In the genomic region with DNA sequence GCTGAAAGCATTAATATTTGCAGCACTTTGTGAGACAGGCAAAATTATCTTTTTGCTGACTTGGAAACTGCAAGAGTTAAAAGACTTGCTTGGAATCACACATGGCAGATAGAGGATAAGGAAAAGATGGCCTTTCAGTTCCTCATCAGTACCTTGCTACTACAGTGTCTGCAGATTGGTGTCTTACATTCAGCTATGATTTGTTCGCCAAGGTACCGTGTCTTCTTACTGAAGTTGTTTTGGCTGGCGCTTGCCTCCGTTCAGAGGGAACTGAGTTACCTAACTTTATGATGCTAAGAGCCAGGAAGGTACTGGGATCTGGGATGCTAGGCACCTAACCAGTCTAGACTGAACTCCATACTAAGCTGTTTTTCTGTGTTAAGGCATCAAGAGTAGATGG, we compare ENCODE assay signal across 8 cellular contexts. TPM values are rescaled to one million over a fixed set of nuclear protein-coding genes. Genes with fewer than 3 reads are reported as not detected.
A peak's percentile ranks its signal among the peaks of the same experiment; 100 is the strongest.
DNase-seq lines count a peak whose midpoint lies in the region; ATAC-seq and TF ChIP-seq lines count a peak whose summit lies in the region.

No MANE protein-coding gene starts in this region.

- H3K27ac Mint-ChIP-seq in activated naive CD4-positive, alpha-beta T cell treated with anti-CD3 and anti-CD28 coated beads, Interleukin-2, amount 50 U/mL, for 24 hours = peak overlapping the region; percentile 80

- no peak for DNase-seq in activated naive CD4-positive, alpha-beta T cell (lab: John Stamatoyannopoulos, UW)
- DNase-seq in PC-3 (no peak), erythroblast (lab: John Stamatoyannopoulos, UW) (peak; percentile 11 to 27), gastrocnemius medialis (peak; percentile 72 to 82), SK-N-DZ (ENCODE audit: low spot score) (no peak)

- H3K27me3 ChIP-seq in PC-3 (ENCODE audit: low read length) = no peaks in the 10 kb centered on the region
- no peaks in the 10 kb centered on the region for H3K27me3 ChIP-seq in gastrocnemius medialis

- H3K4me3 Mint-ChIP-seq in activated naive CD4-positive, alpha-beta T cell treated with anti-CD3 and anti-CD28 coated beads, Interleukin-2, amount 50 U/mL, for 24 hours = peak overlapping the region; percentile 94

- H3K4me3 ChIP-seq in PC-3 (ENCODE audit: low read length) (peak overlapping the region; percentile 99), gastrocnemius medialis (peak overlapping the region; percentile 86 to 99 (median 90))

- H3K4me2 ChIP-seq in PC-3 (ENCODE audit: low read length) = peak overlapping the region; percentile 89

- H3K9ac ChIP-seq in PC-3 (ENCODE audit: low read length) = peak overlapping the region; percentile 97; the same call in 1 of the 2 replicates

- H3K27me3 Mint-ChIP-seq in activated naive CD4-positive, alpha-beta T cell treated with anti-CD3 and anti-CD28 coated beads, Interleukin-2, amount 50 U/mL, for 24 hours = no peaks in the 10 kb centered on the region

- BruUV-seq in PC-3 (replicated peaks; lab: Mats Ljungman, UMichigan) = no TSS peak

- H3K4me1 ChIP-seq in PC-3 (ENCODE audit: insufficient read depth, low read length) (peaks cover 16% of the 10 kb centered on the region), gastrocnemius medialis (peaks cover 57 to 67% of the 10 kb centered on the region in 2 donors)

- H3K9me3 Mint-ChIP-seq in activated naive CD4-positive, alpha-beta T cell treated with anti-CD3 and anti-CD28 coated beads, Interleukin-2, amount 50 U/mL, for 24 hours = no peaks in the 10 kb centered on the region

- H3K36me3 ChIP-seq in PC-3 (ENCODE audit: low read depth, low read length) (peaks cover 15% of the 10 kb centered on the region; the same call in 1 of the 2 replicates), gastrocnemius medialis (no peaks in the 10 kb centered on the region)

- H4K20me1 ChIP-seq in PC-3 (ENCODE audit: low read length) = peaks cover 49% of the 10 kb centered on the region

- TF ChIP-seq POLR2A in erythroblast (IDR thresholded peaks at IDR 0.05; ENCODE audit: low read length) = no peak
- TF ChIP-seq POLR2A in gastrocnemius medialis (IDR thresholded peaks at IDR 0.05) = no peak

- no peaks in the 10 kb centered on the region for H3K9me2 ChIP-seq in PC-3 (replicated peaks; ENCODE audit: low read length)

- intact Hi-C loops in PC-3 (cut with micrococcal nuclease) (no loop called here), gastrocnemius medialis (cut with DNase I; ENCODE audit: low total_unique reads) (no loop called here)

- H3K27ac ChIP-seq in PC-3 (ENCODE audit: low read length) (no peak overlapping the region), gastrocnemius medialis (peak overlapping the region; percentile 99 to 100 (median 99))

- no peaks in the 10 kb centered on the region for H3F3A ChIP-seq in PC-3 (ENCODE audit: low read length, unreplicated experiment)

- peaks cover 59% of the 10 kb centered on the region for H3K4me1 Mint-ChIP-seq in activated naive CD4-positive, alpha-beta T cell treated with anti-CD3 and anti-CD28 coated beads, Interleukin-2, amount 50 U/mL, for 24 hours

- in situ Hi-C loops in gastrocnemius medialis (cut with MboI; ENCODE audit: low sequenced_read_pairs in 4 of 4) = loop anchor here in 1 of 4 donors (5.0 kb wide), 1 partner anchor 63 kb away; a partner anchor contains a TSS

- H3K9me3 ChIP-seq in PC-3 (ENCODE audit: low read length) (no peaks in the 10 kb centered on the region), gastrocnemius medialis (no peaks in the 10 kb centered on the region)

- H2AFZ ChIP-seq in PC-3 (ENCODE audit: low read length) = no peak overlapping the region

- H3K79me2 ChIP-seq in PC-3 (ENCODE audit: low read length) = peaks cover 95% of the 10 kb centered on the region

- no peak for TF ChIP-seq CTCF in PC-3 (conservative IDR thresholded peaks at IDR 0.05; ENCODE audit: low read depth, low read length)
- no peak for TF ChIP-seq CTCF in gastrocnemius medialis (IDR thresholded peaks at IDR 0.05 in 4 of 5, conservative IDR thresholded peaks at IDR 0.05 in 1 of 5)

- POLR2A ChIA-PET in PC-3 (lab: Charles Lee; ENCODE audit: unreplicated experiment) = no interaction called here

- CTCF ChIA-PET in PC-3 (lab: Charles Lee) = no interaction called here

- no peak for ATAC-seq in PC-3
- peak; percentile 71 to 72 for ATAC-seq in gastrocnemius medialis
- no peak for ATAC-seq in GM21381 (IDR thresholded peaks at IDR 0.05; ENCODE audit: unreplicated experiment)
- ATAC-seq in HG02642 (IDR thresholded peaks at IDR 0.05; ENCODE audit: poor library complexity, unreplicated experiment) = no peak

- H3K36me3 Mint-ChIP-seq in activated naive CD4-positive, alpha-beta T cell treated with anti-CD3 and anti-CD28 coated beads, Interleukin-2, amount 50 U/mL, for 24 hours = peaks cover 5% of the 10 kb centered on the region

RNA-seq across cellular contexts. Expression of a gene that starts 2.3 kb away (rescaled TPM):
- total RNA-seq in PC-3 (2014; rRNA removed) (50.8 and 54.5 TPM in 2 replicates), gastrocnemius medialis (100 to 1,000 TPM; 147 to 238 (median 193) TPM)
- polyA plus RNA-seq in SK-N-DZ (2014; cell fraction: cytosol; rRNA removed) = 69.2 and 80.0 TPM in 2 replicates
- 55.7 and 72.7 TPM in 2 replicates for polyA plus RNA-seq in SK-N-DZ (2014; cell fraction: nucleus; rRNA removed)

RNA-seq across cellular contexts. Expression of a gene that starts 32.2 kb away (rescaled TPM):
- 29.0 and 36.0 TPM in 2 replicates for total RNA-seq in PC-3 (2014; rRNA removed)
- total RNA-seq in gastrocnemius medialis = 1 to 10 TPM in 2 of 4 donors, under 1 TPM in 2; 0.59 to 4.6 (median 2.4) TPM
- polyA plus RNA-seq in SK-N-DZ (2014; cell fraction: cytosol; rRNA removed) = 124 and 131 TPM in 2 replicates
- 75.1 and 90.2 TPM in 2 replicates for polyA plus RNA-seq in SK-N-DZ (2014; cell fraction: nucleus; rRNA removed)

RNA-seq across cellular contexts. Expression of a gene that starts 36.6 kb away (rescaled TPM):
- total RNA-seq in PC-3 (2014; rRNA removed) (69.5 and 78.2 TPM in 2 replicates), gastrocnemius medialis (over 10,000 TPM; 10,850 to 22,513 (median 13,452) TPM)
- 40.9 and 47.1 TPM in 2 replicates for polyA plus RNA-seq in SK-N-DZ (2014; cell fraction: cytosol; rRNA removed)
- polyA plus RNA-seq in SK-N-DZ (2014; cell fraction: nucleus; rRNA removed) = 10.8 and 11.8 TPM in 2 replicates

RNA-seq across cellular contexts. Expression of a gene that starts 59.8 kb away (rescaled TPM):
- total RNA-seq in PC-3 (2014; rRNA removed) (253 and 280 TPM in 2 replicates), gastrocnemius medialis (100 to 1,000 TPM; 135 to 256 (median 166) TPM)
- polyA plus RNA-seq in SK-N-DZ (2014; cell fraction: cytosol; rRNA removed) = 379 and 427 TPM in 2 replicates
- polyA plus RNA-seq in SK-N-DZ (2014; cell fraction: nucleus; rRNA removed) = 407 and 443 TPM in 2 replicates

Comparison
In these comparisons a context has a peak if more than half of its experiments do, and no peak if none do; other contexts are left out.
1. DNase-seq: peak in erythroblast (2 of 2) and gastrocnemius medialis (2 of 2); none in activated naive CD4-positive, alpha-beta T cell (0 of 4), PC-3 (single experiment) and SK-N-DZ (single experiment).
2. ATAC-seq: peak in gastrocnemius medialis (2 of 2); none in PC-3 (single experiment), GM21381 (single experiment) and HG02642 (single experiment).
3. RNA of a gene that starts 36.6 kb away (total RNA-seq): 10,850 to 22,513 TPM in gastrocnemius medialis; 69.5 to 78.2 TPM in PC-3; every median in the first group is over 100 times any median in the second.